Comparison of ENCODE assay signal across 11 cellular contexts in genomic region chr16:1985466-1986150, GRCh38. TPM values are rescaled to one million over a fixed set of nuclear protein-coding genes. Genes with fewer than 3 reads are reported as not detected.
DNase-seq lines count a peak whose midpoint lies in the region; ATAC-seq, FAIRE-seq and TF ChIP-seq lines count a peak whose summit lies in the region.
"Had no signal": no experiment of that assay in that cellular context is flagged by ENCODE, and none has a peak within 500 bp of the region (broad histone marks: within the 10 kb centered on the region; RNA-seq: fewer than 3 reads in every experiment).

No MANE protein-coding gene starts in this region.

- no peak overlapping the region for H3K4me3 ChIP-seq in IMR-90 (ENCODE audit: insufficient read depth, low read depth, low read length)
- H3K4me3 ChIP-seq in K562, result peak overlapping the region; percentile 70; the same call in 1 of the 2 replicates
- no peak overlapping the region for H3K4me3 ChIP-seq in naive thymus-derived CD4-positive, alpha-beta T cell (ENCODE audit: low read length)
- no peak overlapping the region for H3K4me3 ChIP-seq in prostate gland

- H2BK20ac ChIP-seq in IMR-90 (ENCODE audit: low read depth, low read length), result no peak overlapping the region

- H3K9me1 ChIP-seq in IMR-90 (ENCODE audit: insufficient read depth, low read length) (peaks cover 9% of the 10 kb centered on the region), K562 (ENCODE audit: control insufficient read depth, insufficient read depth, low read length) (no peaks in the 10 kb centered on the region)

- H3K36me3 Mint-ChIP-seq in naive thymus-derived CD4-positive, alpha-beta T cell, result peaks cover 0 to 8% (median 4%) of the 10 kb centered on the region in 5 donors

- H3K56ac ChIP-seq in IMR-90 (ENCODE audit: extremely low read depth, insufficient read depth, low read length), result no peak overlapping the region

- no peak overlapping the region for H2BK120ac ChIP-seq in IMR-90 (ENCODE audit: low read depth, low read length)

- H2AK9ac ChIP-seq in IMR-90 (replicated peaks; ENCODE audit: low read depth, low read length, poor library complexity), result peak overlapping the region; percentile 35

- H3K27ac ChIP-seq in C4-2B, result peak overlapping the region; percentile 90
- H3K27ac ChIP-seq in IMR-90 (ENCODE audit: insufficient read depth, low read length), result no peak overlapping the region
- H3K27ac ChIP-seq in K562 (ENCODE audit: extremely low read depth, low read depth, low read length), result no peak overlapping the region; the same call in 2 of the 3 replicates
- no peak overlapping the region for H3K27ac ChIP-seq in naive thymus-derived CD4-positive, alpha-beta T cell (ENCODE audit: low read depth, low read length)
- no peak overlapping the region for H3K27ac ChIP-seq in prostate gland

- H3K9me3 ChIP-seq in IMR-90 (ENCODE audit: control insufficient read depth, insufficient read depth, low read length) (no peaks in the 10 kb centered on the region), K562 (replicated peaks; ENCODE audit: control insufficient read depth, insufficient read depth, low read depth, low read length) (no peaks in the 10 kb centered on the region), prostate gland (no peaks in the 10 kb centered on the region)
- no peaks in the 10 kb centered on the region for H3K9me3 ChIP-seq in naive thymus-derived CD4-positive, alpha-beta T cell (ENCODE audit: control insufficient read depth in 2 of 3, low read length in 3 of 3)
- H3K9me3 ChIP-seq: heart left ventricle had no signal

- peaks cover 32% of the 10 kb centered on the region for H3K27me3 ChIP-seq in IMR-90 (ENCODE audit: control insufficient read depth, insufficient read depth, low read length)
- H3K27me3 ChIP-seq in K562 (ENCODE audit: control insufficient read depth in 2 of 2, insufficient read depth in 2 of 2, low read length in 2 of 2), result no peaks in the 10 kb centered on the region
- peaks cover 0 to 6% of the 10 kb centered on the region in 2 donors for H3K27me3 ChIP-seq in naive thymus-derived CD4-positive, alpha-beta T cell (ENCODE audit: control insufficient read depth in 2 of 2, insufficient read depth in 2 of 2, low read length in 2 of 2)
- H3K27me3 ChIP-seq in prostate gland (replicated peaks; ENCODE audit: insufficient read depth), result no peaks in the 10 kb centered on the region

- H2AK5ac ChIP-seq in IMR-90 (ENCODE audit: low read depth, low read length), result no peak overlapping the region

- H3K4me3 Mint-ChIP-seq in naive thymus-derived CD4-positive, alpha-beta T cell, result peak overlapping the region in 9 of 10 donors; percentile 66 to 86 (median 82)

- in situ Hi-C loops in IMR-90 (cut with MboI; ENCODE audit: low sequenced_read_pairs) (no loop called here), K562 (cut with MboI) (no loop called here)

- peaks cover 11% of the 10 kb centered on the region for H3K4me1 ChIP-seq in IMR-90 (ENCODE audit: control insufficient read depth, insufficient read depth, low read length)
- peaks cover 10 to 73% of the 10 kb centered on the region in 2 experiments for H3K4me1 ChIP-seq in K562 (replicated peaks in 1 of 2; ENCODE audit: control insufficient read depth in 2 of 2, insufficient read depth in 2 of 2, low read length in 2 of 2)
- H3K4me1 ChIP-seq in naive thymus-derived CD4-positive, alpha-beta T cell (ENCODE audit: control insufficient read depth in 2 of 2, insufficient read depth in 2 of 2, low read length in 2 of 2), result peaks cover 4 to 17% of the 10 kb centered on the region in 2 donors
- peaks cover 2% of the 10 kb centered on the region for H3K4me1 ChIP-seq in prostate gland (replicated peaks)

- peak overlapping the region in 2 of 9 donors; percentile 59 to 72 for H3K27ac Mint-ChIP-seq in naive thymus-derived CD4-positive, alpha-beta T cell

- CTCF ChIA-PET in IMR-90 (lab: Yijun Ruan, JAX) (no interaction called here), K562 (lab: Yijun Ruan, JAX; ENCODE audit: low intra/inter-chr PET ratio) (no interaction called here)
- CTCF ChIA-PET in naive thymus-derived CD4-positive, alpha-beta T cell (lab: Charles Lee), result interaction anchor here (0.6 kb wide), 1 partner anchor 151 kb away, joined by 6 read pairs; no protein-coding TSS in a partner anchor

- no peak for FAIRE-seq in K562 (lab: Jason Lieb, UNC)

- peak overlapping the region; percentile 89 for H3K23ac ChIP-seq in IMR-90 (ENCODE audit: low read depth, low read length)

- peaks cover 21 to 29% of the 10 kb centered on the region in 2 experiments for H3K79me1 ChIP-seq in IMR-90 (ENCODE audit: low read depth in 1 of 2, low read length in 2 of 2)

- TF ChIP-seq RAD21 in IMR-90 (IDR thresholded peaks at IDR 0.05; ENCODE audit: low read length) (no peak), K562 (CRISPR knock-in tag; conservative IDR thresholded peaks at IDR 0.05 in 1 of 2, IDR thresholded peaks at IDR 0.05 in 1 of 2) (no peak)

- H4K20me1 ChIP-seq in IMR-90 (ENCODE audit: insufficient read depth, low read length) (no peaks in the 10 kb centered on the region; the same call in 1 of the 2 replicates), K562 (replicated peaks; ENCODE audit: control insufficient read depth, insufficient read depth, low read length) (no peaks in the 10 kb centered on the region)

- no peak overlapping the region for H2BK5ac ChIP-seq in IMR-90 (ENCODE audit: low read depth, low read length, poor library complexity, severe bottlenecking)

- TF ChIP-seq POLR2A in IMR-90 (IDR thresholded peaks at IDR 0.05; ENCODE audit: low read depth, low read length) (no peak), K562 (conservative IDR thresholded peaks at IDR 0.05) (no peak), prostate gland (IDR thresholded peaks at IDR 0.05) (no peak)

- ATAC-seq in IMR-90 (ENCODE audit: low read depth) (no peak), K562 (no peak)
- ATAC-seq in naive thymus-derived CD4-positive, alpha-beta T cell, result no peak
- ATAC-seq: heart left ventricle, right cardiac atrium had no signal

- H3K27me3 Mint-ChIP-seq in naive thymus-derived CD4-positive, alpha-beta T cell, result peaks cover 16 to 39% (median 17%) of the 10 kb centered on the region in 5 donors

- H2AFZ ChIP-seq in IMR-90 (replicated peaks; ENCODE audit: low read length, poor library complexity) (peak overlapping the region; percentile 14), K562 (ENCODE audit: low read depth, low read length) (no peak overlapping the region)

- TF ChIP-seq CTCF in C4-2B (conservative IDR thresholded peaks at IDR 0.05), result no peak
- no peak for TF ChIP-seq CTCF in IMR-90 (conservative IDR thresholded peaks at IDR 0.05; ENCODE audit: low read depth, low read length)
- TF ChIP-seq CTCF in K562 (IDR thresholded peaks at IDR 0.05 in 2 of 3, conservative IDR thresholded peaks at IDR 0.05 in 1 of 3; ENCODE audit: insufficient read depth in 2 of 3, low read depth in 1 of 3, low read length in 3 of 3), result no peak
- no peak for TF ChIP-seq CTCF in prostate gland (IDR thresholded peaks at IDR 0.05)

- WGBS in IMR-90 (ENCODE audit: extremely low coverage in 2 of 2, insufficient read length in 1 of 2), 2 experiments, result 95% methylated on average over 9 of the region's 14 CpGs; no CpG with 5 or more reads in 1 of the 2 experiments
- 86% methylated on average over 14 of the region's 14 CpGs for WGBS in K562 (ENCODE audit: insufficient coverage, low coverage, missing lambda C conversion rate)
- WGBS in prostate gland, result 83% methylated on average over 14 of the region's 14 CpGs

- H3K9ac ChIP-seq in IMR-90 (ENCODE audit: low read depth, low read length) (no peak overlapping the region), K562 (ENCODE audit: insufficient read depth in 1 of 2, low read depth in 2 of 2, low read length in 2 of 2) (peak overlapping the region; percentile 67 to 98)

- H3K79me2 ChIP-seq in K562 (ENCODE audit: control insufficient read depth, insufficient read depth, low read length), result peaks cover 16% of the 10 kb centered on the region

- POLR2A ChIA-PET in IMR-90 (lab: Charles Lee; ENCODE audit: unreplicated experiment) (no interaction called here), K562 (lab: Yijun Ruan, JAX) (interaction anchor here (0.7 to 10.2 kb wide), 5 partner anchors 9 to 20 kb away, joined by 3 to 103 read pairs (median 3); partner anchors contain the start of genes RNF151, RPS2 and TBL3)
- POLR2A ChIA-PET in naive thymus-derived CD4-positive, alpha-beta T cell (lab: Charles Lee), result interaction anchor here (1.7 to 11.4 kb wide), 3 partner anchors 14 to 170 kb away, joined by 7 to 61 read pairs (median 18); partner anchors contain the start of genes RPS2, TBL3 and TRAF7

- no peak for DNase-seq in IMR-90
- DNase-seq in K562 (ENCODE audit: extremely low read depth in 1 of 4, low spot score in 3 of 4), result no peak
- no peak for DNase-seq in naive thymus-derived CD4-positive, alpha-beta T cell
- no peak for DNase-seq in AG20443 (ENCODE audit: low spot score)
- DNase-seq in dedifferentiated amniotic fluid mesenchymal stem cell (ENCODE audit: extremely low spot score), result no peak
- no peak for DNase-seq in prostate gland (ENCODE audit: low spot score)
- DNase-seq in SHP77 treated with DMSO at 0.1 percent for 48 hours (lab: John Stamatoyannopoulos, UW), result no peak
- DNase-seq: heart left ventricle, right cardiac atrium had no signal

- no peak overlapping the region; the same call in 1 of the 2 replicates for H3K4me2 ChIP-seq in IMR-90 (ENCODE audit: low read depth, low read length)
- peak overlapping the region; percentile 82 for H3K4me2 ChIP-seq in K562 (ENCODE audit: insufficient read depth, low read length)

- H3K9me3 Mint-ChIP-seq in naive thymus-derived CD4-positive, alpha-beta T cell, result no peaks in the 10 kb centered on the region

- H3K18ac ChIP-seq in IMR-90 (ENCODE audit: low read depth, low read length), result no peak overlapping the region

- H4K8ac ChIP-seq in IMR-90 (ENCODE audit: low read depth in 2 of 2, low read length in 2 of 2), result peak overlapping the region in 1 of 2 experiments; percentile 53; a peak in 1 of 4 replicates

- TF ChIP-seq EP300 in K562 (IDR thresholded peaks at IDR 0.05; ENCODE audit: low read length), result no peak

- H2BK15ac ChIP-seq in IMR-90 (ENCODE audit: low read depth, low read length), result no peak overlapping the region

- peaks cover 5 to 31% (median 24%) of the 10 kb centered on the region in 7 donors for H3K4me1 Mint-ChIP-seq in naive thymus-derived CD4-positive, alpha-beta T cell

- intact Hi-C loops in IMR-90 (cut with micrococcal nuclease) (no loop called here), K562 (cut with micrococcal nuclease) (no loop called here), prostate gland (cut with DNase I) (no loop called here)
- intact Hi-C loops in naive thymus-derived CD4-positive, alpha-beta T cell (cut with micrococcal nuclease), result no loop called here

- H3K36me3 ChIP-seq in IMR-90 (ENCODE audit: control insufficient read depth, insufficient read depth, low read length), result peaks cover 13% of the 10 kb centered on the region
- H3K36me3 ChIP-seq in K562 (ENCODE audit: control insufficient read depth, insufficient read depth, low read length), result peaks cover 23% of the 10 kb centered on the region; the same call in 1 of the 3 replicates
- peaks cover 0 to 15% (median 0%) of the 10 kb centered on the region in 3 experiments for H3K36me3 ChIP-seq in naive thymus-derived CD4-positive, alpha-beta T cell (ENCODE audit: control insufficient read depth in 2 of 3, insufficient read depth in 3 of 3, low read length in 3 of 3)
- peaks cover 0 to 10% of the 10 kb centered on the region in 2 donors for H3K36me3 ChIP-seq in prostate gland

- dilution Hi-C loops in IMR-90 (cut with HindIII; ENCODE audit: low sequenced_read_pairs, unreplicated experiment), result no loop called here

- no peak overlapping the region for H4K5ac ChIP-seq in IMR-90 (ENCODE audit: low read depth, low read length)

- 0 out of 2 replicates have a peak overlapping the region, but pooled peaks have one; percentile 28 for H4K91ac ChIP-seq in IMR-90 (ENCODE audit: insufficient read depth, low read depth, low read length)

- no peak overlapping the region for H3K4ac ChIP-seq in IMR-90 (ENCODE audit: low read depth, low read length)

- H3K14ac ChIP-seq in IMR-90 (replicated peaks; ENCODE audit: low read depth, low read length), result no peak overlapping the region

- BruUV-seq in IMR-90 (replicated peaks; lab: Mats Ljungman, UMichigan) (no TSS peak), K562 (replicated peaks; lab: Mats Ljungman, UMichigan) (no TSS peak)

RNA-seq across cellular contexts. Expression of gene GFER, which starts 1.6 kb away (rescaled TPM):
- total RNA-seq in IMR-90 (2012; rRNA removed) (6.8 and 8.6 TPM in 2 replicates), K562 (2014; rRNA removed) (46.2 and 67.8 TPM in 2 replicates), K562 (2014; rRNA removed; fragmentation: Illumina TruSeq; extraction: Trizol) (10.1 and 15.6 TPM in 2 replicates), K562 (2015; rRNA removed; fragmentation: Illumina TruSeq; extraction: Trizol) (22.9 and 26.3 TPM in 2 replicates), K562 (2021) (53.7 and 54.7 TPM in 2 replicates), prostate gland (10 to 100 TPM; 21.1 to 26.6 TPM)
- polyA plus RNA-seq in IMR-90 (2012; rRNA removed) (19.8 and 28.0 TPM in 2 replicates), K562 (2011; rRNA removed) (16.5 and 28.7 TPM in 2 replicates), K562 (2014; fragmentation: Illumina TruSeq; extraction: Trizol) (19.8 and 24.3 TPM in 2 replicates), K562 (2014; fragmentation: Nextera tagmentation; extraction: Ambion mirVana) (1 to 10 TPM; 4.3 to 5.1 TPM), K562 (2014; rRNA removed) (45.4 and 46.8 TPM in 2 replicates)
- 10.4 and 16.3 TPM in 2 replicates for polyA plus RNA-seq in IMR-90 (2012; cell fraction: cytosol; rRNA removed)
- polyA plus RNA-seq in IMR-90 (2012; cell fraction: nucleus; rRNA removed; ENCODE audit: low replicate concordance), result 12.8 and 25.0 TPM in 2 replicates
- total RNA-seq in K562 (2011; cell fraction: chromatin; rRNA removed; ENCODE audit: low replicate concordance), result 9.2 and 25.2 TPM in 2 replicates
- 28.7 TPM in 2 replicates for total RNA-seq in K562 (2011; cell fraction: nucleolus; rRNA removed)
- total RNA-seq in K562 (2011; cell fraction: nucleoplasm; rRNA removed), result 18.7 and 18.8 TPM in 2 replicates
- 18.4 and 31.1 TPM in 2 replicates for polyA plus RNA-seq in K562 (2011; cell fraction: cytosol; rRNA removed)
- 30.1 and 38.7 TPM in 2 replicates for polyA plus RNA-seq in K562 (2011; cell fraction: nucleus; rRNA removed)
- 34.0 and 53.1 TPM in 2 replicates for polyA plus RNA-seq in K562 (2012)
- polyA minus RNA-seq in K562 (2011; rRNA and poly(A)+ RNA removed), result 3.4 and 4.4 TPM in 2 replicates
- 16.9 and 22.0 TPM in 2 replicates for polyA minus RNA-seq in K562 (2011; cell fraction: cytosol; rRNA and poly(A)+ RNA removed)
- 14.0 and 16.9 TPM in 2 replicates for polyA minus RNA-seq in K562 (2011; cell fraction: nucleus; rRNA and poly(A)+ RNA removed)
- total RNA-seq in naive thymus-derived CD4-positive, alpha-beta T cell, result 10 to 100 TPM; 14.0 to 28.2 (median 18.1) TPM
- 10 to 100 TPM; 19.6 to 30.8 TPM for polyA plus RNA-seq in naive thymus-derived CD4-positive, alpha-beta T cell

RNA-seq across cellular contexts. Expression of gene SYNGR3, which starts 4.2 kb away (rescaled TPM):
- 1.8 and 1.9 TPM in 2 replicates for total RNA-seq in IMR-90 (2012; rRNA removed)
- polyA plus RNA-seq in IMR-90 (2012; rRNA removed), result 5.8 and 6.6 TPM in 2 replicates
- 4.4 and 11.7 TPM in 2 replicates for polyA plus RNA-seq in IMR-90 (2012; cell fraction: cytosol; rRNA removed)
- 6.9 and 13.6 TPM in 2 replicates for polyA plus RNA-seq in IMR-90 (2012; cell fraction: nucleus; rRNA removed; ENCODE audit: low replicate concordance)
- total RNA-seq in K562 (2011; cell fraction: chromatin; rRNA removed; ENCODE audit: low replicate concordance), result 9.9 and 36.5 TPM in 2 replicates
- 44.1 and 46.0 TPM in 2 replicates for total RNA-seq in K562 (2011; cell fraction: nucleolus; rRNA removed)
- total RNA-seq in K562 (2011; cell fraction: nucleoplasm; rRNA removed), result 27.9 and 32.7 TPM in 2 replicates
- 69.2 and 110 TPM in 2 replicates for total RNA-seq in K562 (2014; rRNA removed)
- total RNA-seq in K562 (2014; rRNA removed; fragmentation: Illumina TruSeq; extraction: Trizol), result 17.8 and 20.7 TPM in 2 replicates
- total RNA-seq in K562 (2015; rRNA removed; fragmentation: Illumina TruSeq; extraction: Trizol), result 24.4 and 28.6 TPM in 2 replicates
- 61.9 and 68.8 TPM in 2 replicates for total RNA-seq in K562 (2021)
- 36.3 and 38.3 TPM in 2 replicates for polyA plus RNA-seq in K562 (2011; rRNA removed)
- 65.6 and 158 TPM in 2 replicates for polyA plus RNA-seq in K562 (2011; cell fraction: cytosol; rRNA removed)
- 37.4 and 52.6 TPM in 2 replicates for polyA plus RNA-seq in K562 (2011; cell fraction: nucleus; rRNA removed)
- polyA plus RNA-seq in K562 (2012), result 49.8 and 53.8 TPM in 2 replicates
- 41.5 and 44.1 TPM in 2 replicates for polyA plus RNA-seq in K562 (2014; fragmentation: Illumina TruSeq; extraction: Trizol)
- polyA plus RNA-seq in K562 (2014; fragmentation: Nextera tagmentation; extraction: Ambion mirVana), result 1 to 10 TPM; 3.7 to 4.4 TPM
- 47.7 and 69.1 TPM in 2 replicates for polyA plus RNA-seq in K562 (2014; rRNA removed)
- 14.7 and 22.4 TPM in 2 replicates for polyA minus RNA-seq in K562 (2011; rRNA and poly(A)+ RNA removed)
- 42.2 and 50.7 TPM in 2 replicates for polyA minus RNA-seq in K562 (2011; cell fraction: cytosol; rRNA and poly(A)+ RNA removed)
- polyA minus RNA-seq in K562 (2011; cell fraction: nucleus; rRNA and poly(A)+ RNA removed), result 16.2 and 16.4 TPM in 2 replicates
- 1 to 10 TPM in 2 of 5 experiments, under 1 TPM in 3; 0.49 to 8.8 (median 0.80) TPM for total RNA-seq in naive thymus-derived CD4-positive, alpha-beta T cell
- polyA plus RNA-seq in naive thymus-derived CD4-positive, alpha-beta T cell, result 1 to 10 TPM in 1 of 2 donors, under 1 TPM in 1; 0.92 to 1.6 TPM
- 10 to 100 TPM in 1 of 2 donors, 1 to 10 TPM in 1; 4.0 to 16.1 TPM for total RNA-seq in prostate gland
- total RNA-seq: subcutaneous adipose tissue had no signal

RNA-seq across cellular contexts. Expression of gene NOXO1, which starts 4.3 kb away (rescaled TPM):
- total RNA-seq in IMR-90 (2012; rRNA removed) (not detected in 2 replicates), K562 (2014; rRNA removed) (not detected in 2 replicates), K562 (2014; rRNA removed; fragmentation: Illumina TruSeq; extraction: Trizol) (not detected in 2 replicates), K562 (2015; rRNA removed; fragmentation: Illumina TruSeq; extraction: Trizol) (not detected in 2 replicates), K562 (2021) (not detected in 2 replicates), prostate gland (1 to 10 TPM in 1 of 2 donors, under 1 TPM in 1; 0.32 to 5.0 TPM)
- polyA plus RNA-seq in IMR-90 (2012; rRNA removed) (0.32 and 0.56 TPM in 2 replicates), K562 (2011; rRNA removed) (not detected in 2 replicates), K562 (2014; fragmentation: Illumina TruSeq; extraction: Trizol) (not detected in 2 replicates), K562 (2014; fragmentation: Nextera tagmentation; extraction: Ambion mirVana) (not detected), K562 (2014; rRNA removed) (not detected in 2 replicates)
- 0.14 TPM in 1 of 2 replicates, not detected in the other for polyA plus RNA-seq in IMR-90 (2012; cell fraction: cytosol; rRNA removed)
- polyA plus RNA-seq in IMR-90 (2012; cell fraction: nucleus; rRNA removed; ENCODE audit: low replicate concordance), result 2.6 and 8.8 TPM in 2 replicates
- 0.67 TPM in 1 of 2 replicates, not detected in the other for total RNA-seq in K562 (2011; cell fraction: chromatin; rRNA removed; ENCODE audit: low replicate concordance)
- total RNA-seq in K562 (2011; cell fraction: nucleolus; rRNA removed), result 0.66 TPM in 1 of 2 replicates, not detected in the other
- total RNA-seq in K562 (2011; cell fraction: nucleoplasm; rRNA removed), result not detected in 2 replicates
- not detected in 2 replicates for polyA plus RNA-seq in K562 (2011; cell fraction: cytosol; rRNA removed)
- 0.62 and 0.75 TPM in 2 replicates for polyA plus RNA-seq in K562 (2011; cell fraction: nucleus; rRNA removed)
- polyA plus RNA-seq in K562 (2012), result not detected in 2 replicates
- polyA minus RNA-seq in K562 (2011; rRNA and poly(A)+ RNA removed), result not detected in 2 replicates
- polyA minus RNA-seq in K562 (2011; cell fraction: cytosol; rRNA and poly(A)+ RNA removed), result not detected in 2 replicates
- polyA minus RNA-seq in K562 (2011; cell fraction: nucleus; rRNA and poly(A)+ RNA removed), result 0.33 TPM in 1 of 2 replicates, not detected in the other
- 1 to 10 TPM in 1 of 5 experiments, under 1 TPM in 4; 0.24 to 1.3 (median 0.79) TPM for total RNA-seq in naive thymus-derived CD4-positive, alpha-beta T cell
- polyA plus RNA-seq in naive thymus-derived CD4-positive, alpha-beta T cell, result under 1 TPM; 0.17 to 0.29 TPM
- total RNA-seq: heart left ventricle, right cardiac atrium, subcutaneous adipose tissue had no signal

RNA-seq across cellular contexts. Expression of gene TBL3, which starts 13.8 kb away (rescaled TPM):
- total RNA-seq in IMR-90 (2012; rRNA removed) (38.5 and 40.3 TPM in 2 replicates), K562 (2014; rRNA removed) (115 and 117 TPM in 2 replicates), K562 (2014; rRNA removed; fragmentation: Illumina TruSeq; extraction: Trizol) (2.6 and 8.0 TPM in 2 replicates), K562 (2015; rRNA removed; fragmentation: Illumina TruSeq; extraction: Trizol) (24.5 and 28.3 TPM in 2 replicates), K562 (2021) (106 and 108 TPM in 2 replicates), prostate gland (10 to 100 TPM; 54.3 to 57.1 TPM)
- polyA plus RNA-seq in IMR-90 (2012; rRNA removed) (60.8 and 61.5 TPM in 2 replicates), K562 (2011; rRNA removed) (21.1 and 53.1 TPM in 2 replicates), K562 (2014; fragmentation: Illumina TruSeq; extraction: Trizol) (47.3 and 78.3 TPM in 2 replicates), K562 (2014; fragmentation: Nextera tagmentation; extraction: Ambion mirVana) (1 to 10 TPM in 1 of 2 experiments, under 1 TPM in 1; 0.97 to 7.2 TPM), K562 (2014; rRNA removed) (56.5 and 80.8 TPM in 2 replicates)
- polyA plus RNA-seq in IMR-90 (2012; cell fraction: cytosol; rRNA removed), result 48.5 and 64.1 TPM in 2 replicates
- polyA plus RNA-seq in IMR-90 (2012; cell fraction: nucleus; rRNA removed; ENCODE audit: low replicate concordance), result 85.7 and 258 TPM in 2 replicates
- 18.2 and 103 TPM in 2 replicates for total RNA-seq in K562 (2011; cell fraction: chromatin; rRNA removed; ENCODE audit: low replicate concordance)
- 94.2 and 142 TPM in 2 replicates for total RNA-seq in K562 (2011; cell fraction: nucleolus; rRNA removed)
- total RNA-seq in K562 (2011; cell fraction: nucleoplasm; rRNA removed), result 30.2 and 40.8 TPM in 2 replicates
- polyA plus RNA-seq in K562 (2011; cell fraction: cytosol; rRNA removed), result 43.4 and 116 TPM in 2 replicates
- 109 and 185 TPM in 2 replicates for polyA plus RNA-seq in K562 (2011; cell fraction: nucleus; rRNA removed)
- polyA plus RNA-seq in K562 (2012), result 65.0 and 71.4 TPM in 2 replicates
- 24.5 and 41.6 TPM in 2 replicates for polyA minus RNA-seq in K562 (2011; rRNA and poly(A)+ RNA removed)
- 108 and 113 TPM in 2 replicates for polyA minus RNA-seq in K562 (2011; cell fraction: cytosol; rRNA and poly(A)+ RNA removed)
- polyA minus RNA-seq in K562 (2011; cell fraction: nucleus; rRNA and poly(A)+ RNA removed), result 42.1 and 44.9 TPM in 2 replicates
- total RNA-seq in naive thymus-derived CD4-positive, alpha-beta T cell, result 10 to 100 TPM; 17.2 to 45.2 (median 27.6) TPM
- 10 to 100 TPM; 59.4 to 89.8 TPM for polyA plus RNA-seq in naive thymus-derived CD4-positive, alpha-beta T cell

RNA-seq across cellular contexts. Expression of gene RNF151, which starts 19.0 kb away (rescaled TPM):
- total RNA-seq in IMR-90 (2012; rRNA removed) (not detected in 2 replicates), K562 (2014; rRNA removed) (not detected in 2 replicates), K562 (2014; rRNA removed; fragmentation: Illumina TruSeq; extraction: Trizol) (not detected in 2 replicates), K562 (2015; rRNA removed; fragmentation: Illumina TruSeq; extraction: Trizol) (not detected in 2 replicates), K562 (2021) (not detected in 2 replicates), prostate gland (1 to 10 TPM in 1 of 2 donors, not detected in 1; 7.2 TPM)
- polyA plus RNA-seq in IMR-90 (2012; rRNA removed) (not detected in 2 replicates), K562 (2011; rRNA removed) (not detected in 2 replicates), K562 (2014; fragmentation: Illumina TruSeq; extraction: Trizol) (not detected in 2 replicates), K562 (2014; fragmentation: Nextera tagmentation; extraction: Ambion mirVana) (not detected), K562 (2014; rRNA removed) (not detected in 2 replicates)
- 0.06 TPM in 1 of 2 replicates, not detected in the other for polyA plus RNA-seq in IMR-90 (2012; cell fraction: cytosol; rRNA removed)
- 0.54 and 0.58 TPM in 2 replicates for polyA plus RNA-seq in IMR-90 (2012; cell fraction: nucleus; rRNA removed; ENCODE audit: low replicate concordance)
- 0.44 TPM in 1 of 2 replicates, not detected in the other for total RNA-seq in K562 (2011; cell fraction: chromatin; rRNA removed; ENCODE audit: low replicate concordance)
- total RNA-seq in K562 (2011; cell fraction: nucleolus; rRNA removed), result 0.79 TPM in 1 of 2 replicates, not detected in the other
- not detected in 2 replicates for total RNA-seq in K562 (2011; cell fraction: nucleoplasm; rRNA removed)
- 0.10 and 0.13 TPM in 2 replicates for polyA plus RNA-seq in K562 (2011; cell fraction: cytosol; rRNA removed)
- polyA plus RNA-seq in K562 (2011; cell fraction: nucleus; rRNA removed), result 0.21 TPM in 1 of 2 replicates, not detected in the other
- not detected in 2 replicates for polyA plus RNA-seq in K562 (2012)
- polyA minus RNA-seq in K562 (2011; rRNA and poly(A)+ RNA removed), result not detected in 2 replicates
- not detected in 2 replicates for polyA minus RNA-seq in K562 (2011; cell fraction: cytosol; rRNA and poly(A)+ RNA removed)
- polyA minus RNA-seq in K562 (2011; cell fraction: nucleus; rRNA and poly(A)+ RNA removed), result not detected in 2 replicates
- total RNA-seq in naive thymus-derived CD4-positive, alpha-beta T cell, result under 1 TPM in 1 of 5 experiments, not detected in 4; 0.51 TPM
- polyA plus RNA-seq in naive thymus-derived CD4-positive, alpha-beta T cell, result not detected
- total RNA-seq: heart left ventricle, right cardiac atrium, subcutaneous adipose tissue had no signal
- polyA plus RNA-seq: heart left ventricle, right cardiac atrium had no signal
